17 cellular contexts compared by ENCODE assay signal in the genomic region with DNA sequence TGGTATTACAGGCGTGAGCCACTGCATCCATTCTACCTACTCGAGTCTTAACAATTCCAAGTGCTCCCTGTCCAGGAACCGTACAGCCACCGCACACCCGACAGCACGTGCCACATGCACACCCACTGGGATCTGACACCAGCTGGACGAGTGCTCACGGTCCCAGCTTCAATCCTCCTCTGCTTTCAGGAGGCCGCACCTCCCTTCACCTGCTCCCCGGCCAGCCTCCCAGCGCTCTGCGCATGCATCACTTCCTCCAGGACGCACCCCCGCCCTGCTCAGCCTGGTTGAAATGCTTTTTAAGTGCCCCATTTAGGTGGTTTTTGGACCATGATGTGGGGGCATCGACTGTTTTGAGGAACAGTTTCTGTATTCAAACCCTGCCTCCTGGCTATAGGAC. TPM values are rescaled to one million over a fixed set of nuclear protein-coding genes. Genes with fewer than 3 reads are reported as not detected.
"Had no signal": no experiment of that assay in that cellular context is flagged by ENCODE, and none has a peak within 500 bp of the region (broad histone marks: within the 10 kb centered on the region; RNA-seq: fewer than 3 reads in every experiment).

No MANE protein-coding gene starts in this region.

- H3K36me3 ChIP-seq: tibial artery, vagina had no signal

- H3K27me3 Mint-ChIP-seq: dendritic cell treated with granulocyte-macrophage colony-stimulating factor and Interleukin-4, amounts not matched to agents 40 ng/mL and 50 ng/mL, for 4 days had no signal

- H3K36me3 Mint-ChIP-seq: stimulated activated naive B cell treated with anti-CD40 and anti-IgM and Interleukin-4, amounts not matched to agents 10 μg/mL and 1 μg/mL and 100 μg/mL, for 72 hours had no signal

- DNase-seq: activated CD4-positive, CD25-positive, alpha-beta regulatory T cell treated with anti-CD3 and anti-CD28 coated beads, Interleukin-2, amount 50 U/mL, for 72 hours; activated CD8-positive, alpha-beta memory T cell treated with anti-CD3 and anti-CD28 coated beads, Interleukin-2, amount 50 U/mL, for 4 hours; activated CD8-positive, alpha-beta T cell treated with anti-CD3 and anti-CD28 coated beads, Interleukin-2, amount 10 ng/mL, durations not matched to agents 7 days and 5 days; activated gamma-delta T cell treated with Interleukin-2 at 50 U/mL for 16 hours; activated T-cell treated with anti-CD3 and anti-CD28 coated beads, Interleukin-2, amount 50 U/mL, for 72 hours; aorta; foreskin melanocyte; stimulated activated CD4-positive, alpha-beta T cell treated with anti-CD3 and anti-CD28 coated beads, Interleukin-2, amount 100 ng/mL, for 48 hours; stimulated activated naive B cell treated with anti-CD40 and anti-IgM and Interleukin-4, amounts not matched to agents 10 μg/mL and 1 μg/mL and 100 μg/mL, for 72 hours; tibial artery had no signal

- ATAC-seq: activated CD8-positive, alpha-beta T cell treated with anti-CD3 and anti-CD28 coated beads, Interleukin-2, amount 10 ng/mL, durations not matched to agents 7 days and 5 days; activated T-cell treated with anti-CD3 and anti-CD28 coated beads, Interleukin-2, amount 50 U/mL, for 72 hours; stimulated activated naive B cell treated with anti-CD40 and anti-IgM and Interleukin-4, amounts not matched to agents 10 μg/mL and 1 μg/mL and 100 μg/mL, for 72 hours had no signal

- H3K4me3 Mint-ChIP-seq: activated CD8-positive, alpha-beta T cell treated with anti-CD3 and anti-CD28 coated beads, Interleukin-2, amount 10 ng/mL, durations not matched to agents 7 days and 5 days; dendritic cell treated with granulocyte-macrophage colony-stimulating factor and Interleukin-4, amounts not matched to agents 40 ng/mL and 50 ng/mL, for 4 days; stimulated activated naive B cell treated with anti-CD40 and anti-IgM and Interleukin-4, amounts not matched to agents 10 μg/mL and 1 μg/mL and 100 μg/mL, for 72 hours had no signal

- H3K4me1 Mint-ChIP-seq: stimulated activated naive B cell treated with anti-CD40 and anti-IgM and Interleukin-4, amounts not matched to agents 10 μg/mL and 1 μg/mL and 100 μg/mL, for 72 hours had no signal

- H3K4me1 ChIP-seq: tibial artery, vagina had no signal

- H3K9me3 Mint-ChIP-seq: dendritic cell treated with granulocyte-macrophage colony-stimulating factor and Interleukin-4, amounts not matched to agents 40 ng/mL and 50 ng/mL, for 4 days; stimulated activated naive B cell treated with anti-CD40 and anti-IgM and Interleukin-4, amounts not matched to agents 10 μg/mL and 1 μg/mL and 100 μg/mL, for 72 hours had no signal

- H3K4me3 ChIP-seq: tibial artery, vagina had no signal

- H3K27ac Mint-ChIP-seq: activated T-cell treated with anti-CD3 and anti-CD28 coated beads, Interleukin-2, amount 50 U/mL, for 72 hours; dendritic cell treated with granulocyte-macrophage colony-stimulating factor and Interleukin-4, amounts not matched to agents 40 ng/mL and 50 ng/mL, for 4 days; stimulated activated naive B cell treated with anti-CD40 and anti-IgM and Interleukin-4, amounts not matched to agents 10 μg/mL and 1 μg/mL and 100 μg/mL, for 72 hours had no signal

- H3K27ac ChIP-seq: epithelial cell of prostate, tibial artery, vagina had no signal

- H3K9me3 ChIP-seq: tibial artery, vagina had no signal

RNA-seq across cellular contexts. Expression of a gene that starts 47.3 kb away (rescaled TPM):
- total RNA-seq: activated CD8-positive, alpha-beta T cell treated with anti-CD3 and anti-CD28 coated beads, Interleukin-2, amount 10 ng/mL, durations not matched to agents 7 days and 5 days; aorta; cerebellum; fibroblast of lung; mesenteric fat pad; subcutaneous adipose tissue; vagina had no signal
- polyA plus RNA-seq: aorta, fibroblast of lung had no signal

RNA-seq across cellular contexts. Expression of a gene that starts 47.5 kb away (rescaled TPM):
- total RNA-seq: activated CD8-positive, alpha-beta T cell treated with anti-CD3 and anti-CD28 coated beads, Interleukin-2, amount 10 ng/mL, durations not matched to agents 7 days and 5 days; aorta; fibroblast of lung; mesenteric fat pad; subcutaneous adipose tissue had no signal
- polyA plus RNA-seq: aorta, fibroblast of lung had no signal

RNA-seq across cellular contexts. Expression of a gene that starts 49.3 kb away (rescaled TPM):
- total RNA-seq: activated T-cell treated with anti-CD3 and anti-CD28 coated beads, Interleukin-2, amount 50 U/mL, for 72 hours; aorta; fibroblast of lung; mesenteric fat pad; subcutaneous adipose tissue; vagina had no signal
- polyA plus RNA-seq: fibroblast of lung had no signal
